ENCODE assay signal across 14 cellular contexts in the genomic region with DNA sequence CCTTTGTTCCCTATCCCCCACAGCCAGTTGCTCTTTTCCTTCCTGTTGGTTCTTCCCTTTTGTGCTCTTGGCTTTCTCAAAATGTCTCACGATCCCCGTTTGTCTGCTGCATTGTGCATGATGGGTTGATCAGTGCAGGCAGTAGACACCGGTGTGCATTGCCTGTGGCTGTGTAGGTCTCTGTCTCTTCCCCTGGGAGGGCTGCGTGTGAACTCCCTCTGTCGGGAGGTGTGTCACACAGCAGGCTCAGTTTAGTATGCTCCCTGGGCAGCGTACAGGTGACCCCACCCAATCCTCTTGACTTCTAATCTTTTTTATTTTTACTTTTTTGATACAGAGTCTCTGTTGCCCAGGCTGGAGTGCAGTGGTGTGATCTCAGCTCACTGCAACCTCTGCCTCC.
DNase-seq lines count a peak whose midpoint lies in the region; ATAC-seq, FAIRE-seq and TF ChIP-seq lines count a peak whose summit lies in the region.
"Had no signal": no experiment of that assay in that cellular context is flagged by ENCODE, and none has a peak within 500 bp of the region (broad histone marks: within the 10 kb centered on the region; RNA-seq: fewer than 3 reads in every experiment).

No MANE protein-coding gene starts in this region.

- H4K20me1 ChIP-seq in H1 (replicated peaks in 1 of 2; ENCODE audit: control insufficient read depth in 1 of 2, insufficient read depth in 2 of 2, low read length in 2 of 2), result no peaks in the 10 kb centered on the region
- H4K20me1 ChIP-seq: BLaER1 treated with 17β-estradiol and CSF1 and Interleukin-3, amounts not matched to agents 10 nM and 100 nM had no signal

- TF ChIP-seq RAD21 in H1 (IDR thresholded peaks at IDR 0.05 in 1 of 2, conservative IDR thresholded peaks at IDR 0.05 in 1 of 2; ENCODE audit: low read depth in 2 of 2, low read length in 2 of 2), result peak; percentile 27 to 43

- no peaks in the 10 kb centered on the region for H3K79me2 ChIP-seq in H1 (ENCODE audit: control insufficient read depth in 1 of 2, insufficient read depth in 2 of 2, low read length in 2 of 2)

- H3K27me3 ChIP-seq in H1 (replicated peaks in 1 of 4; ENCODE audit: control insufficient read depth in 3 of 4, extremely low read depth in 1 of 4, insufficient read depth in 3 of 4, low read length in 3 of 4), result no peaks in the 10 kb centered on the region
- H3K27me3 ChIP-seq: BLaER1 treated with 17β-estradiol and CSF1 and Interleukin-3, amounts not matched to agents 10 nM and 100 nM; cardiac muscle cell; stomach had no signal

- no peak for TF ChIP-seq POLR2A in H1 (IDR thresholded peaks at IDR 0.05; ENCODE audit: control extremely low read depth in 1 of 2, low read depth in 2 of 2, low read length in 2 of 2)

- H3K4me2 ChIP-seq in H1 (ENCODE audit: insufficient read depth in 1 of 2, low read depth in 2 of 2, low read length in 2 of 2), result no peak overlapping the region
- H3K4me2 ChIP-seq: BLaER1 treated with 17β-estradiol and CSF1 and Interleukin-3, amounts not matched to agents 10 nM and 100 nM had no signal

- H2BK5ac ChIP-seq in H1 (ENCODE audit: low read depth, low read length), result no peak overlapping the region

- no peak overlapping the region for H3K4ac ChIP-seq in H1 (replicated peaks; ENCODE audit: insufficient read length, low read depth, low read length)

- no peak overlapping the region for H4K8ac ChIP-seq in H1 (ENCODE audit: extremely low read depth, insufficient read depth, low read length)

- no peak overlapping the region for H2BK120ac ChIP-seq in H1 (replicated peaks; ENCODE audit: low read depth, low read length)

- no peaks in the 10 kb centered on the region for H3K79me1 ChIP-seq in H1 (ENCODE audit: low read depth, low read length)

- H3K18ac ChIP-seq in H1 (ENCODE audit: extremely low read depth, low read length), result no peak overlapping the region

- no peaks in the 10 kb centered on the region for H3K36me3 ChIP-seq in H1 (ENCODE audit: control insufficient read depth in 2 of 4, insufficient read depth in 4 of 4, low read length in 3 of 4)
- H3K36me3 ChIP-seq: BLaER1 treated with 17β-estradiol and CSF1 and Interleukin-3, amounts not matched to agents 10 nM and 100 nM; cardiac muscle cell; esophagus muscularis mucosa; stomach had no signal

- no peak for FAIRE-seq in H1 (lab: Jason Lieb, UNC)

- no peak for ATAC-seq in GM21723 (IDR thresholded peaks at IDR 0.05; ENCODE audit: unreplicated experiment)

- no peak overlapping the region for H3K14ac ChIP-seq in H1 (ENCODE audit: insufficient read length)

- no peaks in the 10 kb centered on the region for H3K9me3 ChIP-seq in H1 (ENCODE audit: insufficient read depth in 2 of 2, low read depth in 1 of 2, low read length in 1 of 2)
- H3K9me3 ChIP-seq: BLaER1 treated with 17β-estradiol and CSF1 and Interleukin-3, amounts not matched to agents 10 nM and 100 nM; esophagus muscularis mucosa; stomach had no signal

- H2BK12ac ChIP-seq in H1 (ENCODE audit: low read depth, low read length), result peak overlapping the region; percentile 84; the same call in 1 of the 2 replicates

- H3K27ac ChIP-seq in 22Rv1 (no peak overlapping the region), H1 (ENCODE audit: low read depth, low read length) (no peak overlapping the region)
- H3K27ac ChIP-seq: BLaER1 treated with 17β-estradiol and CSF1 and Interleukin-3, amounts not matched to agents 10 nM and 100 nM; cardiac muscle cell; esophagus muscularis mucosa; stomach had no signal

- H3K4me3 ChIP-seq in H1 (ENCODE audit: extremely low read depth in 1 of 4, insufficient read depth in 2 of 4, low read depth in 3 of 4, low read length in 4 of 4), result no peak overlapping the region
- H3K4me3 ChIP-seq: BLaER1 treated with 17β-estradiol and CSF1 and Interleukin-3, amounts not matched to agents 10 nM and 100 nM; cardiac muscle cell; esophagus muscularis mucosa; stomach had no signal

- H3K23ac ChIP-seq in H1 (ENCODE audit: insufficient read length), result no peak overlapping the region

- H3K9ac ChIP-seq in H1 (replicated peaks in 1 of 4; ENCODE audit: extremely low read depth in 1 of 4, low read depth in 3 of 4, low read length in 3 of 4), result no peak overlapping the region
- H3K9ac ChIP-seq: BLaER1 treated with 17β-estradiol and CSF1 and Interleukin-3, amounts not matched to agents 10 nM and 100 nM had no signal

- peak overlapping the region; percentile 54 for H4K91ac ChIP-seq in H1 (replicated peaks; ENCODE audit: insufficient read length, low read length)

- CTCF ChIA-PET in H1 (lab: Charles Lee; ENCODE audit: partially characterized antibody), result interaction anchor here (0.9 to 1.9 kb wide), 5 partner anchors 15 to 71 kb away, joined by 3 to 4 read pairs (median 3); no protein-coding TSS in a partner anchor

- no peak overlapping the region for H2BK15ac ChIP-seq in H1 (ENCODE audit: low read length)

- no peak for TF ChIP-seq EP300 in H1 (IDR thresholded peaks at IDR 0.05; ENCODE audit: borderline replicate concordance in 1 of 2, low read depth in 2 of 2, low read length in 2 of 2)

- WGBS in H1 (ENCODE audit: extremely low coverage in 1 of 2, insufficient coverage in 1 of 2, insufficient read length in 1 of 2, insufficient replicate concordance in 2 of 2, low coverage in 1 of 2, low lambda C conversion rate in 2 of 2, missing lambda C conversion rate in 1 of 2), 2 experiments, result 81% methylated on average over 6 of the region's 6 CpGs; no CpG with 5 or more reads in 1 of the 2 experiments

- H2BK20ac ChIP-seq in H1 (ENCODE audit: low read length), result no peak overlapping the region

- no peak overlapping the region for H4K5ac ChIP-seq in H1 (ENCODE audit: insufficient read length, low read depth, low read length)

- H2AFZ ChIP-seq in H1 (ENCODE audit: low read length), result no peak overlapping the region

- POLR2A ChIA-PET in H1 (lab: Charles Lee; ENCODE audit: partially characterized antibody), result interaction anchor here (0.6 to 1.1 kb wide), 2 partner anchors 16 to 388 kb away, joined by 3 read pairs; no protein-coding TSS in a partner anchor

- no peak overlapping the region for H3K56ac ChIP-seq in H1 (replicated peaks; ENCODE audit: insufficient read length, low read depth, low read length)

- DNase-seq in GM10266 (ENCODE audit: extremely low spot score) (peak; percentile 34), Kasumi-1 (lab: John Stamatoyannopoulos, UW) (peak; percentile 14 to 28), H1 (ENCODE audit: low read depth in 1 of 2, low spot score in 2 of 2) (no peak), T-helper 9 cell (no peak), NCI-H1092 (lab: John Stamatoyannopoulos, UW) (no peak)
- DNase-seq in activated CD4-positive, CD25-positive, alpha-beta regulatory T cell (lab: John Stamatoyannopoulos, UW), result no peak
- DNase-seq: activated T-cell treated with anti-CD3 and anti-CD28 coated beads, Interleukin-2, amount 50 U/mL, for 1 hour; NCI-H1048; stomach had no signal

- TF ChIP-seq CTCF in 22Rv1 (IDR thresholded peaks at IDR 0.05), result peak; percentile 53
- peak; percentile 49 for TF ChIP-seq CTCF in GM10266 (IDR thresholded peaks at IDR 0.05; ENCODE audit: control insufficient read depth, insufficient read depth, low read depth, missing control alignments)
- peak; percentile 30 to 38 (median 34) for TF ChIP-seq CTCF in H1 (IDR thresholded peaks at IDR 0.05; ENCODE audit: control extremely low read depth in 1 of 3, insufficient read depth in 1 of 3, low read depth in 1 of 3, low read length in 3 of 3)

- H3K4me1 ChIP-seq in H1 (replicated peaks in 1 of 4; ENCODE audit: control insufficient read depth in 3 of 4, insufficient read depth in 4 of 4, low read length in 3 of 4), result peaks cover 0 to 10% (median 3%) of the 10 kb centered on the region in 4 experiments; a peak in 4 of 7 replicates
- H3K4me1 ChIP-seq: BLaER1 treated with 17β-estradiol and CSF1 and Interleukin-3, amounts not matched to agents 10 nM and 100 nM; esophagus muscularis mucosa; stomach had no signal

- no peaks in the 10 kb centered on the region; the same call in 1 of the 2 replicates for H3K23me2 ChIP-seq in H1 (ENCODE audit: low read depth, low read length)

- no peak overlapping the region for H2AK5ac ChIP-seq in H1 (ENCODE audit: low read depth, low read length)

Comparison
In these comparisons a context has a peak if more than half of its experiments do, and no peak if none do; other contexts are left out.
1. DNase-seq: peak in GM10266 (single experiment) and Kasumi-1 (2 of 2); none in H1 (0 of 2), T-helper 9 cell (single experiment), NCI-H1092 (single experiment) and activated CD4-positive, CD25-positive, alpha-beta regulatory T cell (0 of 4).
2. Peak in every context shown above with its lines, with median percentiles within 50 percentile points of each other: CTCF ChIP-seq.